15 cellular contexts compared by ENCODE assay signal in the genomic region with DNA sequence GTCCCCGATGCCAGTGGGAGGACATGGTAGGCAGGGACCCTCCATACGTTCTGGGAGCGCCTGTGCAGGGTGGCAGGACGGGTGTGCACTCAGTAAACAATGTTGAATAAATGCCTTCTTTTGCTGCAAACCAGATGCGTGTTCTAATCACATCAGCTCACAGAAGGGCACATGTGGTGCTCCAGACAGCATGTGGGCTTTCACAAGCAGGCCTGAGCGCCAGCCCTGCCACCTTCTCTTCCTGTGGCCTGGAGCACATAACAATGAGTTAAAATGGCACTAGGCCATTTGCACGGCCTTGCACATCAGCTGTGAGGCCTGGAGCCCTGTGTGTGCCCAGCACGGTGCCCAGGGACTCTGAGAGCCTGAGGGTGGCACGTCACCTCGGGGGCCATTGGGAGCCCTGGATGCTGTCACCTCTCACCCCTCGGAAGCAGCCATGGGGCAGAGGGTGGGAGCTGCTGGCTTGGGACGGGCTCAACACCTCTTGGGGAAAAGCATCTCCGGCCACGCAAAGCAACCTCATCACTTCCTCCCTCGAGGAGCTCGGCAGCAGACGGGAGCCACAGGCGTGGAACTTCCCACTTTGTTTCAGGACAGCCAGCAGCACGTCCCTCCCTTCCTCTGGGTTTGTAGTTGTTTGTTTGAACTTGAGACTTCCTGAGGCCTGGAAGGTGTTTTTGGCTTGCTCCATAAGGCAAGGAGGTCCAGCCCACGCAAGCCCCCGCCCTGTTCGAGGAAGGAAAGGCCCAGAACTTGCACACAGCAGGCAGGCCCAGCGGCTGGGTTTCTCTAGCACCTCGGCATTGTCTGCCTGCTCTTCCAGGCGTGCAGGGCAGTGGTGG. TPM values are rescaled to one million over a fixed set of nuclear protein-coding genes. Genes with fewer than 3 reads are reported as not detected.
DNase-seq lines count a peak whose midpoint lies in the region; ATAC-seq, FAIRE-seq and TF ChIP-seq lines count a peak whose summit lies in the region.
"Had no signal": no experiment of that assay in that cellular context is flagged by ENCODE, and none has a peak within 500 bp of the region (broad histone marks: within the 10 kb centered on the region; RNA-seq: fewer than 3 reads in every experiment).

No MANE protein-coding gene starts in this region.

- peak overlapping the region in 3 of 4 donors; percentile 65 to 74 (median 71) for H3K27ac ChIP-seq in gastroesophageal sphincter
- H3K27ac ChIP-seq in thyroid gland = peak overlapping the region; percentile 49 to 54 (median 52)
- H3K27ac ChIP-seq in kidney (ENCODE audit: low read depth in 2 of 2, low read length in 2 of 2) = peak overlapping the region in 1 of 2 donors; percentile 44

- no peak for FAIRE-seq in kidney (lab: Jason Lieb, UNC)
- FAIRE-seq: GM18507, K562 had no signal

- TF ChIP-seq EP300 in gastroesophageal sphincter (IDR thresholded peaks at IDR 0.05) = no peak

- ATAC-seq in gastroesophageal sphincter (peak; percentile 56), mucosa of descending colon (peak; percentile 2), GM18520 (IDR thresholded peaks at IDR 0.05; ENCODE audit: unreplicated experiment) (no peak), GM18907 (IDR thresholded peaks at IDR 0.05; ENCODE audit: unreplicated experiment) (no peak)
- ATAC-seq: K562; left colon; natural killer cell treated with Interleukin-12 subunit alpha and Interleukin-12 subunit beta and Interleukin-15 and Interleukin-18, amount 100 ng/mL, for 72 hours; Panc1 had no signal

- H3K9me3 ChIP-seq in gastroesophageal sphincter (no peaks in the 10 kb centered on the region), mucosa of descending colon (no peaks in the 10 kb centered on the region), thyroid gland (no peaks in the 10 kb centered on the region), kidney (ENCODE audit: control insufficient read depth in 1 of 2, low read length in 2 of 2) (no peaks in the 10 kb centered on the region)

- H3K27me3 ChIP-seq in gastroesophageal sphincter (peaks cover 32% of the 10 kb centered on the region), thyroid gland (no peaks in the 10 kb centered on the region)

- TF ChIP-seq CTCF in gastroesophageal sphincter (IDR thresholded peaks at IDR 0.05) (no peak), mucosa of descending colon (IDR thresholded peaks at IDR 0.05) (no peak), thyroid gland (IDR thresholded peaks at IDR 0.05) (no peak), kidney (IDR thresholded peaks at IDR 0.05; ENCODE audit: borderline replicate concordance, extremely low read depth, insufficient read depth) (no peak)

- H3K9ac ChIP-seq in kidney (ENCODE audit: low read length in 2 of 2) = no peak overlapping the region

- WGBS in gastroesophageal sphincter (ENCODE audit: low coverage in 1 of 2), 2 donors = 40% methylated on average over 1 of the region's 25 CpGs; no CpG with 5 or more reads in 1 of the 2 donors
- 74 to 78% methylated on average over 15 to 25 of the region's 25 CpGs for WGBS in thyroid gland, 2 donors

- DNase-seq in MV-4-11 (lab: John Stamatoyannopoulos, UW) (peak; percentile 36), mucosa of descending colon (peak in 1 of 3 donors; percentile 49), thyroid gland (peak in 1 of 2 donors; percentile 23), HK-2 (ENCODE audit: unreplicated experiment) (no peak), kidney (no peak)
- DNase-seq: left colon, NCI-H1105 treated with DMSO at 0.1 percent for 48 hours, NCI-H2171 treated with DMSO at 0.1 percent for 48 hours had no signal

- H3K4me1 ChIP-seq in gastroesophageal sphincter (no peaks in the 10 kb centered on the region), mucosa of descending colon (ENCODE audit: low read depth) (peaks cover 5% of the 10 kb centered on the region), thyroid gland (no peaks in the 10 kb centered on the region), kidney (ENCODE audit: control insufficient read depth in 1 of 2, insufficient read depth in 1 of 2, low read depth in 1 of 2, low read length in 2 of 2) (no peaks in the 10 kb centered on the region)

- H3K4me3 ChIP-seq in gastroesophageal sphincter (peak overlapping the region in 1 of 2 donors; percentile 44), mucosa of descending colon (no peak overlapping the region), thyroid gland (replicated peaks in 1 of 3) (no peak overlapping the region), kidney (ENCODE audit: low read length in 2 of 2) (peak overlapping the region in 1 of 2 donors; percentile 38)
- H3K4me3 ChIP-seq: K562 had no signal

- H3K36me3 ChIP-seq in gastroesophageal sphincter (no peaks in the 10 kb centered on the region), mucosa of descending colon (ENCODE audit: low read depth) (no peaks in the 10 kb centered on the region), thyroid gland (no peaks in the 10 kb centered on the region), kidney (ENCODE audit: control insufficient read depth in 1 of 2, insufficient read depth in 2 of 2, low read length in 2 of 2) (no peaks in the 10 kb centered on the region)

- intact Hi-C loops in mucosa of descending colon (cut with DNase I, micrococcal nuclease) = no loop called here
- intact Hi-C loops in thyroid gland (cut with DNase I) = no loop called here
- intact Hi-C loops in kidney (cut with DNase I) = no loop called here

- TF ChIP-seq POLR2A in gastroesophageal sphincter (IDR thresholded peaks at IDR 0.05) (peak; percentile 29 to 31), thyroid gland (IDR thresholded peaks at IDR 0.05) (no peak)

RNA-seq across cellular contexts. Expression of a gene that starts 9.8 kb away (rescaled TPM):
- total RNA-seq in gastroesophageal sphincter (10 to 100 TPM; 18.3 to 52.6 (median 29.9) TPM), mucosa of descending colon (100 to 1,000 TPM in 1 of 3 donors, 10 to 100 TPM in 2; 53.9 to 109 (median 95.4) TPM), thyroid gland (10 to 100 TPM; 35.6 to 83.4 (median 43.6) TPM), kidney (61.9 TPM)
- polyA plus RNA-seq in kidney (ENCODE audit: insufficient read depth, low read depth, low replicate concordance) = 12.1 TPM

Comparison
In these comparisons a context has a peak if more than half of its experiments do, and no peak if none do; other contexts are left out.
1. ATAC-seq: peak in gastroesophageal sphincter (single experiment) and mucosa of descending colon (single experiment); none in GM18520 (single experiment) and GM18907 (single experiment).
2. POLR2A ChIP-seq: peak in gastroesophageal sphincter (2 of 2); none in thyroid gland (0 of 2).